ENCODE assay signal across 8 cellular contexts in the genomic region with DNA sequence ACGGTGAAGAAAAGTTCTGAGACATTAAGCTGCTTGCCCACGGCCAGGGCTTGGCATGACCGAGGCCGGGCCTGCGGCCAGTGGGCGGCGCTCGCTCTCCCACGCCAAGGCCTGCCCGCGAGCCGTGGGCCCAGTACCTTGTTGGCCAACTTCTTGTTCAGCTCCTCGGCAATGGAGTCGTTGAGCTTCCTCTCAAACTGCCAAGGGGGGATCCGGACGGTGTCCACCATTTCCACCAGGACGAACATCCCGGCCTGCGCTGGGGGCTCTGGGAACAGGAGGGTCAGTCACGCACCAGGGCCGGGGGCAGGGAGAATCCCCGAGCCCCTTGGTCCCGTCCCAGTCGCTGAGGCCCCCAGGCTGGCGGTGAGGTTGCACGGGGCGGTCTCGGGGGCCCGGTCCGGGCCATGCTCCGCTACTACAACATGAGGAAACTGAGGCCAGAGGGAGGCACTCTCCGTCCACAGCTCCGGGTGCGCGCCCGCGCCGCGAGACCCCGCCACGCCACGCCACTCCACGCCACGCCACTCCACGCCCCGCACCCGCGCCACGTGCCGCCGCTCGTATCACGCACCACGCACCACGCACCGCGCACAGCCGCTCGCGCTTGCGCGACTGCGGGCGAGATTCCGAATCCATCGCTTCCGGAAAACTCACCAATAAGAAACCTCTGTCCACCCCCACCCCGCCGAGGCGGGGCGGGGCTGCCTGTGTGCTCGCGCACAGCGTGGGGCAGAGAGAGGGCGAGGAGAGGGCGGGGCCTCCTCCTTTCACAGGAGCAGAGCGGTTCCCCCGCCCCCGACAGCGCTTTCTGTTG. TPM values are rescaled to one million over a fixed set of nuclear protein-coding genes. Genes with fewer than 3 reads are reported as not detected.
DNase-seq lines count a peak whose midpoint lies in the region; ATAC-seq and TF ChIP-seq lines count a peak whose summit lies in the region.

Gene POLR3H, minus strand, starts transcription at position 617 of the 817 bp plus-strand sequence. Its CDS starts 369 bp downstream, at position 248.

- peak within 1 kb of the TSS; percentile 75 to 87 for H3K27ac ChIP-seq in left lung

- intact Hi-C loops in CD14-positive monocyte (cut with micrococcal nuclease) (loop anchor here (1.0 to 5.0 kb wide), 4 partner anchors 48 to 77 kb away; partner anchors contain the start of genes ACO2 (in 1 of the 2), DESI1 (in 1 of the 2), PHF5A (in 1 of the 2) and XRCC6 (in 1 of the 2)), left lung (cut with DNase I) (no loop called here)
- intact Hi-C loops in dendritic cell treated with granulocyte-macrophage colony-stimulating factor and Interleukin-4, amounts not matched to agents 40 ng/mL and 50 ng/mL, for 4 days (cut with micrococcal nuclease) = loop anchor here (1.0 to 2.0 kb wide), 2 partner anchors 45 to 77 kb away; partner anchors contain the start of genes DESI1, PMM1 and XRCC6

- peak within 1 kb of the TSS; percentile 83 to 95 (median 93) for H3K27ac Mint-ChIP-seq in CD14-positive monocyte
- peak within 1 kb of the TSS; percentile 89 for H3K27ac Mint-ChIP-seq in dendritic cell treated with granulocyte-macrophage colony-stimulating factor and Interleukin-4, amounts not matched to agents 40 ng/mL and 50 ng/mL, for 4 days

- peak; percentile 79 for TF ChIP-seq CTCF in CD14-positive monocyte (IDR thresholded peaks at IDR 0.05)
- TF ChIP-seq CTCF in left lung (IDR thresholded peaks at IDR 0.05) = peak; percentile 31 to 52

- peaks cover 15 to 47% of the 10 kb centered on the region in 2 donors for H3K4me1 ChIP-seq in left lung

- peak within 1 kb of the TSS; percentile 79 to 90 for H3K4me3 ChIP-seq in left lung

- peaks cover 12 to 17% of the 10 kb centered on the region in 2 donors for H3K36me3 Mint-ChIP-seq in CD14-positive monocyte
- H3K36me3 Mint-ChIP-seq in dendritic cell treated with granulocyte-macrophage colony-stimulating factor and Interleukin-4, amounts not matched to agents 40 ng/mL and 50 ng/mL, for 4 days (ENCODE audit: low read depth) = peaks cover 43% of the 10 kb centered on the region

- H3K27me3 Mint-ChIP-seq in CD14-positive monocyte (ENCODE audit: low read depth in 3 of 3) = peaks cover 0 to 4% (median 2%) of the 10 kb centered on the region in 3 donors
- H3K27me3 Mint-ChIP-seq in dendritic cell treated with granulocyte-macrophage colony-stimulating factor and Interleukin-4, amounts not matched to agents 40 ng/mL and 50 ng/mL, for 4 days = peaks cover 5% of the 10 kb centered on the region

- H3K36me3 ChIP-seq in left lung = peaks cover 0 to 18% of the 10 kb centered on the region in 2 donors

- peak within 1 kb of the TSS; percentile 87 to 94 for H3K4me3 Mint-ChIP-seq in CD14-positive monocyte
- H3K4me3 Mint-ChIP-seq in dendritic cell treated with granulocyte-macrophage colony-stimulating factor and Interleukin-4, amounts not matched to agents 40 ng/mL and 50 ng/mL, for 4 days = peak within 1 kb of the TSS; percentile 90

- no peaks in the 10 kb centered on the region for H3K27me3 ChIP-seq in left lung

- peaks cover 29% of the 10 kb centered on the region for H3K4me1 Mint-ChIP-seq in CD14-positive monocyte
- peaks cover 44% of the 10 kb centered on the region for H3K4me1 Mint-ChIP-seq in dendritic cell treated with granulocyte-macrophage colony-stimulating factor and Interleukin-4, amounts not matched to agents 40 ng/mL and 50 ng/mL, for 4 days (ENCODE audit: low read depth)

- DNase-seq in CD14-positive monocyte (ENCODE audit: low spot score) (peak; percentile 96), NCI-H748 (lab: John Stamatoyannopoulos, UW; ENCODE audit: unreplicated experiment) (peak; percentile 99), left lung (peak; percentile 99)
- peak; percentile 96 for DNase-seq in activated CD4-positive, alpha-beta T cell treated with anti-CD3 and anti-CD28 coated beads, Interleukin-2, amount 50 U/mL, for 1 hour
- peak; percentile 94 to 97 for DNase-seq in stimulated activated CD4-positive, alpha-beta T cell treated with anti-CD3 and anti-CD28 coated beads, Interleukin-2, amount 100 ng/mL, for 48 hours

- H3K9me3 ChIP-seq in left lung = no peaks in the 10 kb centered on the region

- peak; percentile 92 for ATAC-seq in GM19351 (IDR thresholded peaks at IDR 0.05; ENCODE audit: unreplicated experiment)
- ATAC-seq in HG03521 (IDR thresholded peaks at IDR 0.05; ENCODE audit: unreplicated experiment) = peak; percentile 95
- ATAC-seq in left lung = peak; percentile 98

- no peaks in the 10 kb centered on the region for H3K9me3 Mint-ChIP-seq in CD14-positive monocyte
- no peaks in the 10 kb centered on the region for H3K9me3 Mint-ChIP-seq in dendritic cell treated with granulocyte-macrophage colony-stimulating factor and Interleukin-4, amounts not matched to agents 40 ng/mL and 50 ng/mL, for 4 days

RNA-seq across cellular contexts. Expression of gene POLR3H, which starts in this region (rescaled TPM):
- 10 to 100 TPM; 10.4 to 19.0 TPM for polyA plus RNA-seq in CD14-positive monocyte
- 10 to 100 TPM; 31.3 to 55.4 TPM for total RNA-seq in left lung

Comparison
In these comparisons a context has a peak if more than half of its experiments do, and no peak if none do; other contexts are left out.
1. Peak in every context shown above with its lines: DNase-seq, ATAC-seq, H3K4me3 ChIP-seq and H3K27ac ChIP-seq.
2. intact Hi-C loops: an anchor here in CD14-positive monocyte (1.0 to 5.0 kb wide) and dendritic cell treated with granulocyte-macrophage colony-stimulating factor and Interleukin-4, amounts not matched to agents 40 ng/mL and 50 ng/mL, for 4 days (1.0 to 2.0 kb wide); none called in left lung.